ENCODE assay signal across 17 cellular contexts in the genomic region with DNA sequence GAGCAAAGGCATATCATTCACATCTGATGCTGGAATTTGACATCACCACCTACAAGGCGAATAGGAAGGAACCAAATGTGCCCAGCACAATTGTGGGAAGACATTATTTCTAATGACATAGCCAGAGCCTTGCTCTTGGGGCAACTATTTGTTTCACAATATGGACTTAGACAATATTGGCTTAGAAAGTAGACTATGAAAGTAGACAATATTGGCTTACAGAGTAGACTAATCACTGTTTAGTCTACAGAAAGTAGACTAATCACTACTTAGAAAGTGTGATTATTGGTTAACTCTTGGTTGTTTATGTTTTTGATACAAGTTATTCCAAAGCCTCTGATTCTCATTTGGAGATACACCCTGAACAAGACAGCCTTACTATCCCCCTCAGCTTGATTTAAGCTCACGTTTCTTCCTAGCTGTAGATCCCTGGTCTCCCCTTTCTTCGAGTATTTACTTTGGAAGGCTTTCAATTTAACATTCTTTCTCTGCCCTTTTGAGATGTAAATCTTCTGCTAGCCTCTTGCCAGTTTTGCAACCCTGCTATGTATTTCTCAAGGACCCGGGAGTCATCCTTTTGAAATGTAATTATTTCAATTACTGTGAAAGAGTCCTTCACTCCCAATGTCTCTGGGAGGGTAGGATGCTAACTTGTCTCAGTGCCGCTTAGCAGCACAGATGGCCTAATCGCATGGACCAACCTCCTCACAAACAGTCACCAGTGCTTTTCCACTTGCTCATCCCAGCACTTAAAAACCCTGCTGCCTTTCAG.
DNase-seq lines count a peak whose midpoint lies in the region; ATAC-seq and TF ChIP-seq lines count a peak whose summit lies in the region.
"Had no signal": no experiment of that assay in that cellular context is flagged by ENCODE, and none has a peak within 500 bp of the region (broad histone marks: within the 10 kb centered on the region; RNA-seq: fewer than 3 reads in every experiment).

No MANE protein-coding gene starts in this region.

- peak overlapping the region; percentile 7 for H3K27ac Mint-ChIP-seq in MCF 10A (ENCODE audit: low read depth, unreplicated experiment)
- no peak overlapping the region for H3K27ac Mint-ChIP-seq in activated naive CD8-positive, alpha-beta T cell treated with anti-CD3 and anti-CD28 coated beads for 36 hours
- H3K27ac Mint-ChIP-seq: activated B cell treated with CpG ODN at 0.5 μM for 24 hours; activated naive CD8-positive, alpha-beta T cell treated with anti-CD3 and anti-CD28 coated beads, Interleukin-2, amount 50 U/mL, for 24 hours; dendritic cell treated with granulocyte-macrophage colony-stimulating factor and Interleukin-4, amounts not matched to agents 40 ng/mL and 50 ng/mL, for 4 days had no signal

- H3K27ac ChIP-seq in breast epithelium (no peak overlapping the region), SK-N-MC (peak overlapping the region; percentile 40; the same call in 1 of the 2 replicates)
- H3K27ac ChIP-seq: transverse colon had no signal

- ATAC-seq in GM21786 (IDR thresholded peaks at IDR 0.05; ENCODE audit: unreplicated experiment) (no peak), GM18517 (IDR thresholded peaks at IDR 0.05; ENCODE audit: unreplicated experiment) (no peak)
- ATAC-seq: activated naive CD8-positive, alpha-beta T cell treated with anti-CD3 and anti-CD28 coated beads, Interleukin-2, amount 50 U/mL, for 24 hours had no signal

- H3K4me3 ChIP-seq in breast epithelium (no peak overlapping the region), SK-N-MC (peak overlapping the region; percentile 14; the same call in 1 of the 2 replicates)
- H3K4me3 ChIP-seq: transverse colon had no signal

- POLR2A ChIA-PET in MCF 10A (lab: Yijun Ruan, JAX): no interaction called here

- TF ChIP-seq CTCF in MCF 10A (IDR thresholded peaks at IDR 0.05; ENCODE audit: unreplicated experiment): no peak
- TF ChIP-seq CTCF in breast epithelium (IDR thresholded peaks at IDR 0.05): no peak

- H3K4me3 Mint-ChIP-seq in MCF 10A (ENCODE audit: unreplicated experiment): no peak overlapping the region
- no peak overlapping the region for H3K4me3 Mint-ChIP-seq in activated naive CD8-positive, alpha-beta T cell treated with anti-CD3 and anti-CD28 coated beads for 36 hours
- H3K4me3 Mint-ChIP-seq: activated B cell treated with CpG ODN at 0.5 μM for 24 hours; activated naive CD8-positive, alpha-beta T cell treated with anti-CD3 and anti-CD28 coated beads, Interleukin-2, amount 50 U/mL, for 24 hours; dendritic cell treated with granulocyte-macrophage colony-stimulating factor and Interleukin-4, amounts not matched to agents 40 ng/mL and 50 ng/mL, for 4 days had no signal

- peaks cover 11% of the 10 kb centered on the region for H3K4me1 Mint-ChIP-seq in MCF 10A (ENCODE audit: insufficient read depth, unreplicated experiment)
- H3K4me1 Mint-ChIP-seq in activated naive CD8-positive, alpha-beta T cell treated with anti-CD3 and anti-CD28 coated beads for 36 hours: no peaks in the 10 kb centered on the region
- H3K4me1 Mint-ChIP-seq: activated B cell treated with CpG ODN at 0.5 μM for 24 hours; activated naive CD8-positive, alpha-beta T cell treated with anti-CD3 and anti-CD28 coated beads, Interleukin-2, amount 50 U/mL, for 24 hours had no signal

- H3K9me3 ChIP-seq in breast epithelium (no peaks in the 10 kb centered on the region), SK-N-MC (ENCODE audit: low read depth, low read length) (no peaks in the 10 kb centered on the region)
- H3K9me3 ChIP-seq: SK-N-SH, transverse colon had no signal

- H3K9me3 Mint-ChIP-seq in MCF 10A (ENCODE audit: unreplicated experiment): no peaks in the 10 kb centered on the region
- H3K9me3 Mint-ChIP-seq in activated naive CD8-positive, alpha-beta T cell treated with anti-CD3 and anti-CD28 coated beads for 36 hours: peaks cover 3% of the 10 kb centered on the region

- intact Hi-C loops in MCF 10A (cut with micrococcal nuclease) (no loop called here), breast epithelium (cut with DNase I; ENCODE audit: low total_unique reads) (no loop called here)

- no peaks in the 10 kb centered on the region for H3K4me1 ChIP-seq in breast epithelium

- CTCF ChIA-PET in MCF 10A (lab: Yijun Ruan, JAX): no interaction called here

- H3K27me3 Mint-ChIP-seq in MCF 10A (ENCODE audit: insufficient read depth, unreplicated experiment): no peaks in the 10 kb centered on the region
- no peaks in the 10 kb centered on the region for H3K27me3 Mint-ChIP-seq in activated naive CD8-positive, alpha-beta T cell treated with anti-CD3 and anti-CD28 coated beads for 36 hours
- H3K27me3 Mint-ChIP-seq: activated B cell treated with CpG ODN at 0.5 μM for 24 hours; activated naive CD8-positive, alpha-beta T cell treated with anti-CD3 and anti-CD28 coated beads, Interleukin-2, amount 50 U/mL, for 24 hours; dendritic cell treated with granulocyte-macrophage colony-stimulating factor and Interleukin-4, amounts not matched to agents 40 ng/mL and 50 ng/mL, for 4 days had no signal

- no peak overlapping the region for H3K9ac ChIP-seq in SK-N-MC (ENCODE audit: insufficient read length)
- H3K9ac ChIP-seq: SK-N-SH had no signal

- DNase-seq in MCF 10A (ENCODE audit: unreplicated experiment) (peak; percentile 75), breast epithelium (ENCODE audit: low spot score in 2 of 2) (no peak), SK-N-MC (ENCODE audit: low read depth, low spot score) (no peak), glomerular visceral epithelial cell (ENCODE audit: extremely low spot score) (peak; percentile 2), NCI-H748 treated with DMSO at 0.1 percent for 48 hours (lab: John Stamatoyannopoulos, UW) (no peak)
- no peak for DNase-seq in activated naive CD8-positive, alpha-beta T cell treated with anti-CD3 and anti-CD28 coated beads for 36 hours
- DNase-seq: activated B cell treated with CpG ODN at 0.5 μM for 24 hours; activated naive CD8-positive, alpha-beta T cell treated with anti-CD3 and anti-CD28 coated beads, Interleukin-2, amount 50 U/mL, for 24 hours; activated T-cell treated with anti-CD3 and anti-CD28 coated beads for 4 hours; DMS153; NK-92 treated with Interleukin-12 subunit alpha and Interleukin-12 subunit beta, amount 100 ng/mL, for 24 hours; SK-N-SH; stimulated activated CD4-positive, alpha-beta T cell treated with anti-CD3 and anti-CD28 coated beads, Interleukin-12 subunit alpha, Interleukin-12 subunit beta, amount 100 ng/mL, for 4 hours; transverse colon had no signal

- no peaks in the 10 kb centered on the region for H3K27me3 ChIP-seq in breast epithelium
- H3K27me3 ChIP-seq: transverse colon had no signal

- no peaks in the 10 kb centered on the region for H3K36me3 ChIP-seq in breast epithelium
- no peaks in the 10 kb centered on the region for H3K36me3 ChIP-seq in SK-N-MC (ENCODE audit: insufficient read depth, low read length)
- H3K36me3 ChIP-seq: transverse colon had no signal

- H3K36me3 Mint-ChIP-seq in MCF 10A (ENCODE audit: insufficient read depth, unreplicated experiment): no peaks in the 10 kb centered on the region
- no peaks in the 10 kb centered on the region for H3K36me3 Mint-ChIP-seq in activated naive CD8-positive, alpha-beta T cell treated with anti-CD3 and anti-CD28 coated beads for 36 hours

- no TSS peak for BruUV-seq in MCF 10A (replicated peaks; lab: Mats Ljungman, UMichigan)

- no peak for TF ChIP-seq POLR2A in breast epithelium (IDR thresholded peaks at IDR 0.05)

Comparison
In these comparisons a context has a peak if more than half of its experiments do, and no peak if none do; other contexts are left out.
1. DNase-seq: peak in MCF 10A (single experiment) and glomerular visceral epithelial cell (single experiment); none in breast epithelium (0 of 2), SK-N-MC (single experiment), activated naive CD8-positive, alpha-beta T cell treated with anti-CD3 and anti-CD28 coated beads for 36 hours (single experiment) and NCI-H748 treated with DMSO at 0.1 percent for 48 hours (single experiment).